In the genomic region with DNA sequence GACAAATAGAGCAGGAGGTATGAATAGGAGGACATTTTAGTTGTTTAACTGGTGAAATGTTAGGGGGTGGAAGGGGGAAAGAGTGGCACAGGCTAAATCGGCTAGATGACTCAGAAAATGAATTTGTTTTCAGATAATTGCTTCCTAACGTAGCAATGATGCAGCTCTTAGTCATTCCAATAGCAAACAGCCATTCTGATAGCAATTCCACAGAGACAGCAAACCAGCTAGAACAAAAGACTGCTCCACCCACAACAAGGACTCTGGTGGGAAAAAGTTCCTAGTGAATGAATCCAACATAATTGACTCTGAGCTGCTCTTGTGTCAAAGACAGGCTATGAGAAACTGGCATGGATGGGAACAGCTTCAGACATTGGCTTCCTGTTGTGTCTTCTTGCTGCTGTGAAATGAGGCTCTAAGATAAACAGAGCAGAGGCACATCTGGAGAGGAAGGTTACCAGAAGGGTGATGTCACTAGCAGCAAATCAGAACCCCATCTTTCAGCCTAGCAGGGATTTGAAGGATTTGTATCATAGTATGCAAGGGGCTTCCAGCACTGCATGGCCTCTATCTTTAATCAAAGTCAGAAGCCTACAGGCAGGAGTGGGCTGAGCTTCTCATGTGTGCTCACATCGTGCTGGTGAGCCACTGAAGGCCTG, we compare ENCODE assay signal across 9 cellular contexts. TPM values are rescaled to one million over a fixed set of nuclear protein-coding genes. Genes with fewer than 3 reads are reported as not detected.
DNase-seq lines count a peak whose midpoint lies in the region; ATAC-seq, FAIRE-seq and TF ChIP-seq lines count a peak whose summit lies in the region.
"Had no signal": no experiment of that assay in that cellular context is flagged by ENCODE, and none has a peak within 500 bp of the region (broad histone marks: within the 10 kb centered on the region; RNA-seq: fewer than 3 reads in every experiment).

No MANE protein-coding gene starts in this region.

- POLR2A ChIA-PET in HepG2 (lab: Yijun Ruan, JAX) = interaction anchor here (1.0 to 2.4 kb wide), 5 partner anchors 12 to 35 kb away, joined by 3 to 48 read pairs (median 5); partner anchors contain the start of gene F2RL1

- FAIRE-seq in astrocyte (lab: Jason Lieb, UNC) (peak; percentile 95), HepG2 (lab: Jason Lieb, UNC) (no peak)
- FAIRE-seq: endometrium had no signal

- no peaks in the 10 kb centered on the region for H3K9me3 Mint-ChIP-seq in astrocyte (ENCODE audit: unreplicated experiment)

- H3K9ac ChIP-seq in astrocyte (ENCODE audit: low read length) (peak overlapping the region; percentile 89), HepG2 (ENCODE audit: insufficient read depth, low read depth, low read length) (0 out of 2 replicates have a peak overlapping the region, but pooled peaks have one; percentile 15)

- H3K27ac Mint-ChIP-seq in astrocyte (ENCODE audit: unreplicated experiment) = peak overlapping the region; percentile 99

- H3K36me3 ChIP-seq in astrocyte (ENCODE audit: insufficient read depth, low read length) = no peaks in the 10 kb centered on the region
- H3K36me3 ChIP-seq in HepG2 (replicated peaks in 1 of 2; ENCODE audit: control insufficient read depth in 1 of 2, insufficient read depth in 2 of 2, low read length in 2 of 2) = no peaks in the 10 kb centered on the region
- no peaks in the 10 kb centered on the region for H3K36me3 ChIP-seq in uterus

- H3K9me3 ChIP-seq in astrocyte (ENCODE audit: insufficient read depth, low read depth, low read length) = no peaks in the 10 kb centered on the region
- H3K9me3 ChIP-seq in HepG2 (ENCODE audit: low read length) = no peaks in the 10 kb centered on the region
- no peaks in the 10 kb centered on the region for H3K9me3 ChIP-seq in uterus

- H3K27ac ChIP-seq in astrocyte (ENCODE audit: low read depth, low read length) = peak overlapping the region; percentile 100
- H3K27ac ChIP-seq in HepG2 (ENCODE audit: extremely low read length, insufficient read depth, low read length) = no peak overlapping the region
- peak overlapping the region; percentile 31 to 42 for H3K27ac ChIP-seq in uterus

- no peaks in the 10 kb centered on the region for H3K27me3 ChIP-seq in astrocyte (ENCODE audit: insufficient read depth, low read length)
- H3K27me3 ChIP-seq in HepG2 (ENCODE audit: control insufficient read depth in 1 of 2, insufficient read depth in 2 of 2, low read length in 2 of 2) = no peaks in the 10 kb centered on the region
- no peaks in the 10 kb centered on the region for H3K27me3 ChIP-seq in uterus

- TF ChIP-seq EP300 in Ishikawa (IDR thresholded peaks at IDR 0.05; ENCODE audit: borderline replicate concordance) (no peak), HepG2 (IDR thresholded peaks at IDR 0.05; ENCODE audit: low read depth in 2 of 2, low read length in 2 of 2) (peak in 1 of 2 experiments; percentile 54; a peak in 1 of 4 replicates), HepG2 (CRISPR knock-in tag; IDR thresholded peaks at IDR 0.05; ENCODE audit: borderline replicate concordance) (peak; percentile 40; the same call in 1 of the 2 replicates)

- CTCF ChIA-PET in HepG2 (lab: Yijun Ruan, JAX; ENCODE audit: low intra/inter-chr PET ratio, low total read pairs) = no interaction called here

- peaks cover 37% of the 10 kb centered on the region for H3K4me1 ChIP-seq in astrocyte (ENCODE audit: insufficient read depth, low read length)
- H3K4me1 ChIP-seq in HepG2 (ENCODE audit: insufficient read depth, low read length) = peaks cover 48% of the 10 kb centered on the region
- H3K4me1 ChIP-seq in uterus = no peaks in the 10 kb centered on the region

- no TSS peak for BruUV-seq in HepG2 (replicated peaks; lab: Mats Ljungman, UMichigan)

- no peak for TF ChIP-seq RAD21 in Ishikawa (IDR thresholded peaks at IDR 0.05; ENCODE audit: low read depth)
- TF ChIP-seq RAD21 in HepG2 (CRISPR knock-in tag; IDR thresholded peaks at IDR 0.05) = no peak

- H2AFZ ChIP-seq in astrocyte (ENCODE audit: low read depth, low read length) = no peak overlapping the region
- no peak overlapping the region for H2AFZ ChIP-seq in HepG2 (ENCODE audit: low read length)

- no peak for TF ChIP-seq CTCF in AG09309 (IDR thresholded peaks at IDR 0.05; ENCODE audit: control insufficient read depth, insufficient read depth, low read depth, low read length, missing control alignments)
- TF ChIP-seq CTCF in astrocyte (IDR thresholded peaks at IDR 0.05; ENCODE audit: insufficient read depth, low read depth, low read length) = no peak
- TF ChIP-seq CTCF in HepG2 (CRISPR knock-in tag; IDR thresholded peaks at IDR 0.05) = no peak
- no peak for TF ChIP-seq CTCF in uterus (IDR thresholded peaks at IDR 0.05)

- no peaks in the 10 kb centered on the region for H3K79me2 ChIP-seq in astrocyte (ENCODE audit: insufficient read depth, low read length)
- no peaks in the 10 kb centered on the region for H3K79me2 ChIP-seq in HepG2 (ENCODE audit: insufficient read depth, low read length)

- intact Hi-C loops in HepG2 (cut with micrococcal nuclease; ENCODE audit: unreplicated experiment) = loop anchor here (2.0 kb wide), 1 partner anchor 16 kb away; no protein-coding TSS in a partner anchor
- intact Hi-C loops in uterus (cut with DNase I; ENCODE audit: low total_unique reads) = no loop called here

- no peak for TF ChIP-seq POLR2A in HepG2 (IDR thresholded peaks at IDR 0.05; ENCODE audit: insufficient read depth in 1 of 2, low read depth in 2 of 2, low read length in 2 of 2)
- TF ChIP-seq POLR2A in uterus (IDR thresholded peaks at IDR 0.05) = no peak

- H3K27me3 Mint-ChIP-seq in astrocyte (ENCODE audit: low read depth, unreplicated experiment) = no peaks in the 10 kb centered on the region

- 3% methylated on average over 3 of the region's 3 CpGs for WGBS in HepG2 (ENCODE audit: low lambda C conversion rate)

- peak overlapping the region; percentile 71 for H3K4me2 ChIP-seq in astrocyte (ENCODE audit: low read length)
- H3K4me2 ChIP-seq in HepG2 (ENCODE audit: low read depth, low read length) = peak overlapping the region; percentile 15; the same call in 1 of the 2 replicates

- ATAC-seq in HepG2 (peak; percentile 47), HG03196 (IDR thresholded peaks at IDR 0.05; ENCODE audit: unreplicated experiment) (no peak)

- peak overlapping the region; percentile 61 for H3K4me3 Mint-ChIP-seq in astrocyte (ENCODE audit: unreplicated experiment)

- H4K20me1 ChIP-seq in astrocyte (ENCODE audit: insufficient read depth, low read length) (no peaks in the 10 kb centered on the region), HepG2 (ENCODE audit: insufficient read depth, low read length) (no peaks in the 10 kb centered on the region)

- DNase-seq in AG09309 (ENCODE audit: low read depth) (peak; percentile 94), astrocyte (ENCODE audit: low read depth) (peak; percentile 100), HepG2 (ENCODE audit: low spot score) (peak; percentile 76), uterus (no peak), mesenteric fat pad (ENCODE audit: low spot score) (no peak), SHP77 treated with DMSO at 0.1 percent for 48 hours (lab: John Stamatoyannopoulos, UW) (no peak)

- peaks cover 53% of the 10 kb centered on the region for H3K4me1 Mint-ChIP-seq in astrocyte (ENCODE audit: low read depth, unreplicated experiment)

- H3K4me3 ChIP-seq in AG09309 (ENCODE audit: control insufficient read depth, low read depth, low read length) (no peak overlapping the region), astrocyte (ENCODE audit: insufficient read depth, low read depth, low read length) (peak overlapping the region; percentile 7), HepG2 (replicated peaks in 1 of 3; ENCODE audit: insufficient read depth in 1 of 3, low read depth in 2 of 3, low read length in 3 of 3) (no peak overlapping the region), uterus (no peak overlapping the region)

- H3K36me3 Mint-ChIP-seq in astrocyte (ENCODE audit: low read depth, unreplicated experiment) = no peaks in the 10 kb centered on the region

- in situ Hi-C loops in HepG2 (cut with HindIII; ENCODE audit: extremely low pct_ligation_motif_present, low pct_unique_long_range_greater_than_20kb) = no loop called here

RNA-seq across cellular contexts. Expression of gene F2RL1, which starts 28.1 kb away (rescaled TPM):
- total RNA-seq in astrocyte (140 and 164 TPM in 2 replicates), HepG2 (2016; rRNA removed; fragmentation: Illumina TruSeq; extraction: Trizol) (6.3 and 9.9 TPM in 2 replicates), uterus (1 to 10 TPM in 2 of 4 donors, under 1 TPM in 1, not detected in 1; 0.24 to 3.3 (median 2.1) TPM), mesenteric fat pad (1.9 TPM)
- total RNA-seq in HepG2 (2016; cell fraction: cytosol; rRNA removed; fragmentation: Illumina TruSeq; extraction: Trizol; ENCODE audit: low read depth) = 0.61 and 0.71 TPM in 2 replicates
- total RNA-seq in HepG2 (2016; cell fraction: insoluble cytoplasmic fraction; rRNA removed; fragmentation: Illumina TruSeq; extraction: Trizol) = 4.8 and 10.3 TPM in 2 replicates
- total RNA-seq in HepG2 (2016; cell fraction: membrane; rRNA removed; fragmentation: Illumina TruSeq; extraction: Trizol) = 1.6 and 1.9 TPM in 2 replicates
- 10.2 and 11.2 TPM in 2 replicates for total RNA-seq in HepG2 (2016; cell fraction: nucleus; rRNA removed; fragmentation: Illumina TruSeq; extraction: Trizol)
- 23.0 TPM in 2 replicates for polyA plus RNA-seq in HepG2 (2011; rRNA removed)
- polyA plus RNA-seq in HepG2 (2011; cell fraction: cytosol; rRNA removed) = 15.6 and 23.7 TPM in 2 replicates
- polyA plus RNA-seq in HepG2 (2011; cell fraction: nucleus; rRNA removed) = 3.3 and 3.7 TPM in 2 replicates
- polyA plus RNA-seq in HepG2 (2012) = 7.4 and 10.0 TPM in 2 replicates
- polyA plus RNA-seq in HepG2 (2016; cell fraction: cytosol; fragmentation: Illumina TruSeq; extraction: Trizol; ENCODE audit: low read depth) = 0.38 and 0.44 TPM in 2 replicates
- polyA plus RNA-seq in HepG2 (2016; cell fraction: insoluble cytoplasmic fraction; fragmentation: Illumina TruSeq; extraction: Trizol; ENCODE audit: low read depth) = 4.3 and 4.4 TPM in 2 replicates
- 0.86 and 1.0 TPM in 2 replicates for polyA plus RNA-seq in HepG2 (2016; cell fraction: membrane; fragmentation: Illumina TruSeq; extraction: Trizol; ENCODE audit: low read depth)
- polyA plus RNA-seq in HepG2 (2016; cell fraction: nucleus; fragmentation: Illumina TruSeq; extraction: Trizol; ENCODE audit: insufficient read depth, low read depth) = 12.6 and 13.5 TPM in 2 replicates
- 0.33 and 45.9 TPM in 2 replicates for polyA minus RNA-seq in HepG2 (2011; rRNA and poly(A)+ RNA removed; ENCODE audit: low replicate concordance)
- 11.8 and 15.6 TPM in 2 replicates for polyA minus RNA-seq in HepG2 (2011; cell fraction: cytosol; rRNA and poly(A)+ RNA removed)
- polyA minus RNA-seq in HepG2 (2011; cell fraction: nucleus; rRNA and poly(A)+ RNA removed) = 5.0 and 9.2 TPM in 2 replicates

RNA-seq across cellular contexts. Expression of gene S100Z, which starts 59.1 kb away (rescaled TPM):
- total RNA-seq in astrocyte (not detected in 2 replicates), HepG2 (2016; rRNA removed; fragmentation: Illumina TruSeq; extraction: Trizol) (not detected in 2 replicates), uterus (under 1 TPM in 1 of 4 donors, not detected in 3; 0.35 TPM), mesenteric fat pad (0.90 TPM)
- total RNA-seq in HepG2 (2016; cell fraction: cytosol; rRNA removed; fragmentation: Illumina TruSeq; extraction: Trizol; ENCODE audit: low read depth) = not detected in 2 replicates
- total RNA-seq in HepG2 (2016; cell fraction: insoluble cytoplasmic fraction; rRNA removed; fragmentation: Illumina TruSeq; extraction: Trizol) = not detected in 2 replicates
- total RNA-seq in HepG2 (2016; cell fraction: membrane; rRNA removed; fragmentation: Illumina TruSeq; extraction: Trizol) = not detected in 2 replicates
- not detected in 2 replicates for total RNA-seq in HepG2 (2016; cell fraction: nucleus; rRNA removed; fragmentation: Illumina TruSeq; extraction: Trizol)
- polyA plus RNA-seq in HepG2 (2011; rRNA removed) = 0.17 and 0.22 TPM in 2 replicates
- 0.08 and 0.20 TPM in 2 replicates for polyA plus RNA-seq in HepG2 (2011; cell fraction: cytosol; rRNA removed)
- 0.36 TPM in 1 of 2 replicates, not detected in the other for polyA plus RNA-seq in HepG2 (2011; cell fraction: nucleus; rRNA removed)
- polyA plus RNA-seq in HepG2 (2012) = 0.12 TPM in 1 of 2 replicates, not detected in the other
- polyA plus RNA-seq in HepG2 (2016; cell fraction: cytosol; fragmentation: Illumina TruSeq; extraction: Trizol; ENCODE audit: low read depth) = not detected in 2 replicates
- not detected in 2 replicates for polyA plus RNA-seq in HepG2 (2016; cell fraction: insoluble cytoplasmic fraction; fragmentation: Illumina TruSeq; extraction: Trizol; ENCODE audit: low read depth)
- not detected in 2 replicates for polyA plus RNA-seq in HepG2 (2016; cell fraction: membrane; fragmentation: Illumina TruSeq; extraction: Trizol; ENCODE audit: low read depth)
- polyA plus RNA-seq in HepG2 (2016; cell fraction: nucleus; fragmentation: Illumina TruSeq; extraction: Trizol; ENCODE audit: insufficient read depth, low read depth) = not detected in 2 replicates
- polyA minus RNA-seq in HepG2 (2011; rRNA and poly(A)+ RNA removed; ENCODE audit: low replicate concordance) = not detected in 2 replicates
- not detected in 2 replicates for polyA minus RNA-seq in HepG2 (2011; cell fraction: cytosol; rRNA and poly(A)+ RNA removed)
- polyA minus RNA-seq in HepG2 (2011; cell fraction: nucleus; rRNA and poly(A)+ RNA removed) = 1.1 TPM in 1 of 2 replicates, not detected in the other

Comparison
In these comparisons a context has a peak if more than half of its experiments do, and no peak if none do; other contexts are left out.
1. DNase-seq: peak in AG09309 (single experiment), astrocyte (single experiment) and HepG2 (single experiment); none in uterus (0 of 2), mesenteric fat pad (single experiment) and SHP77 treated with DMSO at 0.1 percent for 48 hours (single experiment).
2. RNA of gene F2RL1, which starts 28.1 kb away (total RNA-seq): 140 to 164 TPM in astrocyte; 0.61 to 11.2 TPM in HepG2, 0.24 to 3.3 TPM in uterus and 1.9 TPM in mesenteric fat pad (single experiment); every median in the first group is over 10 times any median in the second.